In genomic region chr3:129211772-129212171, GRCh38 we compare ENCODE assay signal across 8 cellular contexts. TPM values are rescaled to one million over a fixed set of nuclear protein-coding genes. Genes with fewer than 3 reads are reported as not detected.
DNase-seq lines count a peak whose midpoint lies in the region; ATAC-seq and TF ChIP-seq lines count a peak whose summit lies in the region.
"Had no signal": no experiment of that assay in that cellular context is flagged by ENCODE, and none has a peak within 500 bp of the region (broad histone marks: within the 10 kb centered on the region; RNA-seq: fewer than 3 reads in every experiment).

No MANE protein-coding gene starts in this region.

- H3K9me1 ChIP-seq in IMR-90 (ENCODE audit: insufficient read depth, low read length): peaks cover 3% of the 10 kb centered on the region; the same call in 1 of the 2 replicates

- peak in 1 of 2 experiments; percentile 43; a peak in 1 of 4 replicates for TF ChIP-seq EP300 in SK-N-SH (IDR thresholded peaks at IDR 0.05; ENCODE audit: borderline replicate concordance in 1 of 2, low read depth in 1 of 2, low read length in 1 of 2)

- no peak overlapping the region for H3K9ac ChIP-seq in IMR-90 (ENCODE audit: low read depth, low read length)
- no peak overlapping the region for H3K9ac ChIP-seq in SK-N-SH

- no peak overlapping the region for H3K56ac ChIP-seq in IMR-90 (ENCODE audit: extremely low read depth, insufficient read depth, low read length)

- H2BK120ac ChIP-seq in IMR-90 (ENCODE audit: low read depth, low read length): no peak overlapping the region

- H3K4me2 ChIP-seq in IMR-90 (ENCODE audit: low read depth, low read length) (peak overlapping the region; percentile 57), SK-N-SH (peak overlapping the region; percentile 45; the same call in 1 of the 2 replicates)

- H3K4me3 ChIP-seq in IMR-90 (ENCODE audit: insufficient read depth, low read depth, low read length) (no peak overlapping the region), SK-N-SH (ENCODE audit: low read depth in 2 of 2, low read length in 1 of 2) (no peak overlapping the region), testis (no peak overlapping the region), WERI-Rb-1 (ENCODE audit: low read depth, low read length) (no peak overlapping the region)
- H3K4me3 ChIP-seq: tibial nerve had no signal

- peak overlapping the region; percentile 23 to 59; a peak in 2 of 4 replicates for H4K8ac ChIP-seq in IMR-90 (ENCODE audit: low read depth in 2 of 2, low read length in 2 of 2)

- DNase-seq in IMR-90 (peak; percentile 79), SK-N-SH (peak; percentile 53), hepatic stellate cell (ENCODE audit: low spot score) (peak; percentile 59), testis (peak; percentile 73), medulla oblongata (ENCODE audit: extremely low spot score) (no peak), WERI-Rb-1 (no peak)

- H3K79me1 ChIP-seq in IMR-90 (ENCODE audit: low read depth in 1 of 2, low read length in 2 of 2): no peaks in the 10 kb centered on the region

- H3K27me3 ChIP-seq in IMR-90 (ENCODE audit: control insufficient read depth, insufficient read depth, low read length) (no peaks in the 10 kb centered on the region), SK-N-SH (ENCODE audit: insufficient read depth) (no peaks in the 10 kb centered on the region), testis (no peaks in the 10 kb centered on the region), WERI-Rb-1 (ENCODE audit: insufficient read depth, low read depth, severe bottlenecking) (no peaks in the 10 kb centered on the region)
- H3K27me3 ChIP-seq: tibial nerve had no signal

- ATAC-seq in IMR-90 (ENCODE audit: low read depth): peak; percentile 75
- no peak for ATAC-seq in HG03460 (IDR thresholded peaks at IDR 0.05; ENCODE audit: unreplicated experiment)

- TF ChIP-seq RAD21 in IMR-90 (IDR thresholded peaks at IDR 0.05; ENCODE audit: low read length): no peak
- no peak for TF ChIP-seq RAD21 in SK-N-SH (IDR thresholded peaks at IDR 0.05; ENCODE audit: low read length)

- H3K4ac ChIP-seq in IMR-90 (ENCODE audit: low read depth, low read length): peak overlapping the region; percentile 15; the same call in 1 of the 2 replicates

- TF ChIP-seq CTCF in IMR-90 (conservative IDR thresholded peaks at IDR 0.05; ENCODE audit: low read depth, low read length): no peak
- no peak for TF ChIP-seq CTCF in SK-N-SH (IDR thresholded peaks at IDR 0.05)
- TF ChIP-seq CTCF in testis (IDR thresholded peaks at IDR 0.05): no peak
- no peak for TF ChIP-seq CTCF in WERI-Rb-1 (IDR thresholded peaks at IDR 0.05; ENCODE audit: low read depth, low read length)

- H4K20me1 ChIP-seq in IMR-90 (ENCODE audit: insufficient read depth, low read length) (no peaks in the 10 kb centered on the region), SK-N-SH (ENCODE audit: insufficient read depth) (no peaks in the 10 kb centered on the region)

- H2AFZ ChIP-seq in IMR-90 (replicated peaks; ENCODE audit: low read length, poor library complexity) (peak overlapping the region; percentile 63), SK-N-SH (ENCODE audit: low read depth) (peak overlapping the region; percentile 72)

- H4K5ac ChIP-seq in IMR-90 (ENCODE audit: low read depth, low read length): peak overlapping the region; percentile 35; the same call in 1 of the 2 replicates

- TF ChIP-seq POLR2A in IMR-90 (IDR thresholded peaks at IDR 0.05; ENCODE audit: low read depth, low read length): no peak
- TF ChIP-seq POLR2A in testis (IDR thresholded peaks at IDR 0.05): no peak

- H3K9me2 ChIP-seq in SK-N-SH: no peaks in the 10 kb centered on the region

- no peak overlapping the region for H2BK20ac ChIP-seq in IMR-90 (ENCODE audit: low read depth, low read length)

- H3K4me1 ChIP-seq in IMR-90 (ENCODE audit: control insufficient read depth, insufficient read depth, low read length): peaks cover 8% of the 10 kb centered on the region
- H3K4me1 ChIP-seq in SK-N-SH (ENCODE audit: control insufficient read depth in 1 of 2, insufficient read depth in 2 of 2, low read depth in 1 of 2, low read length in 1 of 2): peaks cover 4 to 6% of the 10 kb centered on the region in 2 experiments; a peak in 2 of 4 replicates
- H3K4me1 ChIP-seq in testis: peaks cover 16% of the 10 kb centered on the region

- peak overlapping the region; percentile 2; the same call in 1 of the 2 replicates for H2AK5ac ChIP-seq in IMR-90 (ENCODE audit: low read depth, low read length)

- no peak overlapping the region for H2BK15ac ChIP-seq in IMR-90 (ENCODE audit: low read depth, low read length)

- 43% methylated on average over 1 of the region's 6 CpGs; no CpG with 5 or more reads in 1 of the 2 experiments for WGBS in IMR-90 (ENCODE audit: extremely low coverage in 2 of 2, insufficient read length in 1 of 2), 2 experiments
- 11% methylated on average over 6 of the region's 6 CpGs for WGBS in SK-N-SH (ENCODE audit: low lambda C conversion rate)
- WGBS in testis, 2 donors: 24 to 25% methylated on average over 4 to 6 of the region's 6 CpGs

- dilution Hi-C loops in IMR-90 (cut with HindIII; ENCODE audit: low sequenced_read_pairs, unreplicated experiment): no loop called here

- intact Hi-C loops in IMR-90 (cut with micrococcal nuclease): no loop called here
- intact Hi-C loops in testis (cut with DNase I; ENCODE audit: low total_unique reads): no loop called here

- H3K36me3 ChIP-seq in IMR-90 (ENCODE audit: control insufficient read depth, insufficient read depth, low read length) (no peaks in the 10 kb centered on the region), SK-N-SH (replicated peaks in 1 of 2; ENCODE audit: control insufficient read depth in 1 of 2, insufficient read depth in 2 of 2, low read length in 1 of 2) (no peaks in the 10 kb centered on the region), testis (ENCODE audit: low read depth, missing control alignments) (no peaks in the 10 kb centered on the region), WERI-Rb-1 (no peaks in the 10 kb centered on the region)
- H3K36me3 ChIP-seq: tibial nerve had no signal

- 0 out of 2 replicates have a peak overlapping the region, but pooled peaks have one; percentile 3 for H3K23ac ChIP-seq in IMR-90 (ENCODE audit: low read depth, low read length)

- no peak overlapping the region for H4K91ac ChIP-seq in IMR-90 (ENCODE audit: insufficient read depth, low read depth, low read length)

- no peaks in the 10 kb centered on the region for H3K79me2 ChIP-seq in SK-N-SH (ENCODE audit: insufficient read depth)

- peak overlapping the region; percentile 73 for H3K18ac ChIP-seq in IMR-90 (ENCODE audit: low read depth, low read length)

- H3K9me3 ChIP-seq in IMR-90 (ENCODE audit: control insufficient read depth, insufficient read depth, low read length): no peaks in the 10 kb centered on the region
- H3K9me3 ChIP-seq in SK-N-SH: no peaks in the 10 kb centered on the region
- H3K9me3 ChIP-seq in testis: no peaks in the 10 kb centered on the region
- H3K9me3 ChIP-seq in WERI-Rb-1 (ENCODE audit: severe bottlenecking): no peaks in the 10 kb centered on the region
- H3K9me3 ChIP-seq: tibial nerve had no signal

- CTCF ChIA-PET in IMR-90 (lab: Yijun Ruan, JAX): no interaction called here
- CTCF ChIA-PET in SK-N-SH (lab: Yijun Ruan, JAX): interaction anchor here (1.1 kb wide), 1 partner anchor 34 kb away, joined by 5 read pairs; no protein-coding TSS in a partner anchor

- no TSS peak for BruUV-seq in IMR-90 (replicated peaks; lab: Mats Ljungman, UMichigan)

- peak overlapping the region; percentile 7; the same call in 1 of the 2 replicates for H3K14ac ChIP-seq in IMR-90 (replicated peaks; ENCODE audit: low read depth, low read length)

- H2AK9ac ChIP-seq in IMR-90 (replicated peaks; ENCODE audit: low read depth, low read length, poor library complexity): no peak overlapping the region

- H3K27ac ChIP-seq in IMR-90 (ENCODE audit: insufficient read depth, low read length): peak overlapping the region; percentile 58
- peak overlapping the region; percentile 2 to 47; a peak in 2 of 4 replicates for H3K27ac ChIP-seq in SK-N-SH (ENCODE audit: low read depth in 2 of 2, low read length in 1 of 2)
- H3K27ac ChIP-seq in testis: no peak overlapping the region
- H3K27ac ChIP-seq in WERI-Rb-1: no peak overlapping the region

- H3F3A ChIP-seq in SK-N-SH (replicated peaks; ENCODE audit: insufficient read depth): peaks cover 8% of the 10 kb centered on the region

- in situ Hi-C loops in IMR-90 (cut with MboI; ENCODE audit: low sequenced_read_pairs): no loop called here

- H2BK5ac ChIP-seq in IMR-90 (ENCODE audit: low read depth, low read length, poor library complexity, severe bottlenecking): no peak overlapping the region

- POLR2A ChIA-PET in IMR-90 (lab: Charles Lee; ENCODE audit: unreplicated experiment) (no interaction called here), SK-N-SH (lab: Yijun Ruan, JAX) (no interaction called here)

TF ChIP-seq in IMR-90, 13 proteins besides CTCF, POLR2A, EP300 and RAD21 (continues in another document):
- TF ChIP-seq MAFK (IDR thresholded peaks at IDR 0.05; ENCODE audit: low read depth, low read length): peak; percentile 75

RNA-seq across cellular contexts. Expression of gene CNBP, which starts 28.1 kb away (rescaled TPM):
- total RNA-seq in IMR-90 (2012; rRNA removed) (223 and 266 TPM in 2 replicates), testis (100 to 1,000 TPM; 248 to 291 TPM)
- polyA plus RNA-seq in IMR-90 (2012; rRNA removed) (186 and 217 TPM in 2 replicates), SK-N-SH (2012; rRNA removed) (240 and 279 TPM in 2 replicates), testis (ENCODE audit: insufficient read depth, low read depth, low replicate concordance) (295 TPM)
- polyA plus RNA-seq in IMR-90 (2012; cell fraction: cytosol; rRNA removed): 130 and 232 TPM in 2 replicates
- 35.9 and 97.3 TPM in 2 replicates for polyA plus RNA-seq in IMR-90 (2012; cell fraction: nucleus; rRNA removed; ENCODE audit: low replicate concordance)
- 305 and 321 TPM in 2 replicates for polyA plus RNA-seq in SK-N-SH (2012; cell fraction: cytosol; rRNA removed)
- polyA plus RNA-seq in SK-N-SH (2012; cell fraction: nucleus; rRNA removed): 94.3 and 162 TPM in 2 replicates

RNA-seq across cellular contexts. Expression of gene COPG1, which starts 37.6 kb away (rescaled TPM):
- total RNA-seq in IMR-90 (2012; rRNA removed) (440 and 446 TPM in 2 replicates), testis (10 to 100 TPM; 94.5 to 98.2 TPM)
- polyA plus RNA-seq in IMR-90 (2012; rRNA removed) (179 and 203 TPM in 2 replicates), SK-N-SH (2012; rRNA removed) (111 and 114 TPM in 2 replicates), testis (ENCODE audit: insufficient read depth, low read depth, low replicate concordance) (113 TPM)
- 129 and 134 TPM in 2 replicates for polyA plus RNA-seq in IMR-90 (2012; cell fraction: cytosol; rRNA removed)
- polyA plus RNA-seq in IMR-90 (2012; cell fraction: nucleus; rRNA removed; ENCODE audit: low replicate concordance): 177 and 240 TPM in 2 replicates
- 96.5 and 100 TPM in 2 replicates for polyA plus RNA-seq in SK-N-SH (2012; cell fraction: cytosol; rRNA removed)
- polyA plus RNA-seq in SK-N-SH (2012; cell fraction: nucleus; rRNA removed): 112 and 138 TPM in 2 replicates

RNA-seq across cellular contexts. Expression of gene ISY1, which starts 50.9 kb away (rescaled TPM):
- total RNA-seq in IMR-90 (2012; rRNA removed): 28.5 and 39.7 TPM in 2 replicates
- 29.6 and 31.5 TPM in 2 replicates for polyA plus RNA-seq in IMR-90 (2012; rRNA removed)
- 24.3 and 57.5 TPM in 2 replicates for polyA plus RNA-seq in IMR-90 (2012; cell fraction: cytosol; rRNA removed)
- 7.6 and 7.8 TPM in 2 replicates for polyA plus RNA-seq in IMR-90 (2012; cell fraction: nucleus; rRNA removed; ENCODE audit: low replicate concordance)
- polyA plus RNA-seq in SK-N-SH (2012; rRNA removed): 20.9 and 22.3 TPM in 2 replicates
- 30.1 and 39.2 TPM in 2 replicates for polyA plus RNA-seq in SK-N-SH (2012; cell fraction: cytosol; rRNA removed)
- 9.0 and 11.8 TPM in 2 replicates for polyA plus RNA-seq in SK-N-SH (2012; cell fraction: nucleus; rRNA removed)
- 10 to 100 TPM; 19.4 to 21.0 TPM for total RNA-seq in testis
- polyA plus RNA-seq in testis (ENCODE audit: insufficient read depth, low read depth, low replicate concordance): 20.7 TPM

Comparison
In these comparisons a context has a peak if more than half of its experiments do, and no peak if none do; other contexts are left out.
1. DNase-seq: peak in IMR-90 (single experiment), SK-N-SH (single experiment), hepatic stellate cell (single experiment) and testis (single experiment); none in medulla oblongata (single experiment) and WERI-Rb-1 (single experiment).
2. H3K27ac ChIP-seq: peak in IMR-90 (single experiment) and SK-N-SH (2 of 2); none in testis (0 of 2) and WERI-Rb-1 (single experiment).